In genomic region chr1:85313888-85314696, GRCh38 we compare ENCODE assay signal across 9 cellular contexts. TPM values are rescaled to one million over a fixed set of nuclear protein-coding genes. Genes with fewer than 3 reads are reported as not detected.
A peak's percentile ranks its signal among the peaks of the same experiment; 100 is the strongest.
DNase-seq lines count a peak whose midpoint lies in the region; ATAC-seq and TF ChIP-seq lines count a peak whose summit lies in the region.
"Had no signal": no experiment of that assay in that cellular context is flagged by ENCODE, and none has a peak within 500 bp of the region (broad histone marks: within the 10 kb centered on the region; RNA-seq: fewer than 3 reads in every experiment).

No MANE protein-coding gene starts in this region.

- no peak overlapping the region for H3K4me3 ChIP-seq in brain microvascular endothelial cell (ENCODE audit: low read depth, low read length)
- H3K4me3 ChIP-seq in upper lobe of right lung = no peak overlapping the region

- peak; percentile 71 for ATAC-seq in upper lobe of right lung
- ATAC-seq in GM21447 (IDR thresholded peaks at IDR 0.05; ENCODE audit: unreplicated experiment) = no peak
- ATAC-seq: activated CD8-positive, alpha-beta T cell treated with anti-CD3 and anti-CD28 coated beads for 36 hours had no signal

- H3K27ac ChIP-seq in brain microvascular endothelial cell (peak overlapping the region; percentile 62), upper lobe of right lung (no peak overlapping the region)

- in situ Hi-C loops in brain microvascular endothelial cell (cut with HindIII; ENCODE audit: low pct_ligation_motif_present, low sequenced_read_pairs) = no loop called here

- DNase-seq in DMS153 (lab: John Stamatoyannopoulos, UW) = peak; percentile 8
- DNase-seq in DMS153 treated with DMSO at 0.1 percent for 48 hours (lab: John Stamatoyannopoulos, UW; ENCODE audit: unreplicated experiment) = no peak
- peak; percentile 85 for DNase-seq in brain microvascular endothelial cell
- peak; percentile 90 for DNase-seq in kidney tubule cell (ENCODE audit: low spot score)
- no peak for DNase-seq in upper lobe of right lung
- no peak for DNase-seq in AML-193 (lab: John Stamatoyannopoulos, UW)
- no peak for DNase-seq in RPMI8226
- DNase-seq: activated CD8-positive, alpha-beta T cell treated with anti-CD3 and anti-CD28 coated beads for 36 hours had no signal

- H3K36me3 ChIP-seq in brain microvascular endothelial cell (replicated peaks) = no peaks in the 10 kb centered on the region
- H3K36me3 ChIP-seq in upper lobe of right lung = no peaks in the 10 kb centered on the region

- peaks cover 17% of the 10 kb centered on the region for H3K4me1 ChIP-seq in upper lobe of right lung

- no peaks in the 10 kb centered on the region for H3K9me3 ChIP-seq in upper lobe of right lung

- intact Hi-C loops in upper lobe of right lung (cut with DNase I) = no loop called here

- TF ChIP-seq CTCF in brain microvascular endothelial cell (IDR thresholded peaks at IDR 0.05; ENCODE audit: low read depth, low read length, missing control alignments) = no peak
- TF ChIP-seq CTCF in upper lobe of right lung (IDR thresholded peaks at IDR 0.05) = no peak

- H3K27me3 ChIP-seq in brain microvascular endothelial cell (replicated peaks) (no peaks in the 10 kb centered on the region), upper lobe of right lung (no peaks in the 10 kb centered on the region)

RNA-seq across cellular contexts. Expression of gene BCL10, which starts 37.7 kb away (rescaled TPM):
- total RNA-seq in upper lobe of right lung = 25.9 TPM

RNA-seq across cellular contexts. Expression of gene C1orf52, which starts 54.6 kb away (rescaled TPM):
- total RNA-seq in upper lobe of right lung = 22.5 TPM

Comparison
In these comparisons a context has a peak if more than half of its experiments do, and no peak if none do; other contexts are left out.
1. DNase-seq: peak in DMS153 (single experiment), brain microvascular endothelial cell (single experiment) and kidney tubule cell (single experiment); none in DMS153 treated with DMSO at 0.1 percent for 48 hours (single experiment), upper lobe of right lung (single experiment), AML-193 (0 of 2) and RPMI8226 (single experiment).